2 cellular contexts compared by ENCODE assay signal in the genomic region with DNA sequence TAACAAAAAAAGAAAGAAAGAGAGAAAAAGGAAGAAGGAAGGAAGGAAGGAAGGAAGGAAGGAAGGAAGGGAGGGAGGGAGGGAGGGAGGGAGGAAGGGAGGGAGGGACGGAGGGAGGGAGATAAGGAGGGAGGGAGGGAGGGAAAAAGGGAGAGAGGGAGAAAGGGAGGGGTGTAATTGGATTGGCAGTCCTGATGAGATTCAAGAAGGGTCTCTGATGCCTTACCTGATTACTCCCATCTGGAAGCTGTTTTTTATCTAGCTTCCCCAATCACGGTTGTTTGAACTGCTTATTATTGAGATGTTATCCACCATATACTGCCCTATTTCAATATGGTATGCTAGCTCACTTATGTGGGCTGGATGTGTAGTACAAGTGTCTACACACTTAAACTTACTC.
A peak's percentile ranks its signal among the peaks of the same experiment; 100 is the strongest.
TF ChIP-seq lines count a peak whose summit lies in the region.

No MANE protein-coding gene starts in this region.

TF ChIP-seq in HepG2, 621 proteins besides CTCF, POLR2A, EP300 and RAD21:
- peak; percentile 59 for TF ChIP-seq PCBP2 (optimal IDR thresholded peaks at IDR 0.05; ENCODE audit: low read depth, low read length, poor library complexity, severe bottlenecking)
- TF ChIP-seq HNRNPK (IDR thresholded peaks at IDR 0.05; ENCODE audit: low read depth, low read length, poor library complexity, severe bottlenecking): peak; percentile 34
- TF ChIP-seq RBFOX2 (IDR thresholded peaks at IDR 0.05; ENCODE audit: low read depth, low read length): no peak

TF ChIP-seq in SK-N-SH treated with all-trans-retinoic acid at 6 μM for 48 hours, 23 proteins besides CTCF, POLR2A, EP300 and RAD21:
- TF ChIP-seq TCF4 (CRISPR knock-in tag; IDR thresholded peaks at IDR 0.05; ENCODE audit: borderline replicate concordance) (no peak), ESRRG (CRISPR knock-in tag; IDR thresholded peaks at IDR 0.05) (no peak), ZFP30 (CRISPR knock-in tag; IDR thresholded peaks at IDR 0.05) (no peak), CSDC2 (CRISPR knock-in tag; IDR thresholded peaks at IDR 0.05) (no peak), ZNF8 (CRISPR knock-in tag; IDR thresholded peaks at IDR 0.05) (no peak), ZNF565 (CRISPR knock-in tag; conservative IDR thresholded peaks at IDR 0.05; ENCODE audit: low read depth) (no peak), ZC3H10 (CRISPR knock-in tag; IDR thresholded peaks at IDR 0.05) (no peak)
- TF ChIP-seq, protein P1, sequence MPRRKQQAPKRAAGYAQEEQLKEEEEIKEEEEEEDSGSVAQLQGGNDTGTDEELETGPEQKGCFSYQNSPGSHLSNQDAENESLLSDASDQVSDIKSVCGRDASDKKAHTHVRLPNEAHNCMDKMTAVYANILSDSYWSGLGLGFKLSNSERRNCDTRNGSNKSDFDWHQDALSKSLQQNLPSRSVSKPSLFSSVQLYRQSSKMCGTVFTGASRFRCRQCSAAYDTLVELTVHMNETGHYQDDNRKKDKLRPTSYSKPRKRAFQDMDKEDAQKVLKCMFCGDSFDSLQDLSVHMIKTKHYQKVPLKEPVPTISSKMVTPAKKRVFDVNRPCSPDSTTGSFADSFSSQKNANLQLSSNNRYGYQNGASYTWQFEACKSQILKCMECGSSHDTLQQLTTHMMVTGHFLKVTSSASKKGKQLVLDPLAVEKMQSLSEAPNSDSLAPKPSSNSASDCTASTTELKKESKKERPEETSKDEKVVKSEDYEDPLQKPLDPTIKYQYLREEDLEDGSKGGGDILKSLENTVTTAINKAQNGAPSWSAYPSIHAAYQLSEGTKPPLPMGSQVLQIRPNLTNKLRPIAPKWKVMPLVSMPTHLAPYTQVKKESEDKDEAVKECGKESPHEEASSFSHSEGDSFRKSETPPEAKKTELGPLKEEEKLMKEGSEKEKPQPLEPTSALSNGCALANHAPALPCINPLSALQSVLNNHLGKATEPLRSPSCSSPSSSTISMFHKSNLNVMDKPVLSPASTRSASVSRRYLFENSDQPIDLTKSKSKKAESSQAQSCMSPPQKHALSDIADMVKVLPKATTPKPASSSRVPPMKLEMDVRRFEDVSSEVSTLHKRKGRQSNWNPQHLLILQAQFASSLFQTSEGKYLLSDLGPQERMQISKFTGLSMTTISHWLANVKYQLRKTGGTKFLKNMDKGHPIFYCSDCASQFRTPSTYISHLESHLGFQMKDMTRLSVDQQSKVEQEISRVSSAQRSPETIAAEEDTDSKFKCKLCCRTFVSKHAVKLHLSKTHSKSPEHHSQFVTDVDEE (CRISPR knock-in tag; IDR thresholded peaks at IDR 0.05): no peak
- TF ChIP-seq, protein P2, sequence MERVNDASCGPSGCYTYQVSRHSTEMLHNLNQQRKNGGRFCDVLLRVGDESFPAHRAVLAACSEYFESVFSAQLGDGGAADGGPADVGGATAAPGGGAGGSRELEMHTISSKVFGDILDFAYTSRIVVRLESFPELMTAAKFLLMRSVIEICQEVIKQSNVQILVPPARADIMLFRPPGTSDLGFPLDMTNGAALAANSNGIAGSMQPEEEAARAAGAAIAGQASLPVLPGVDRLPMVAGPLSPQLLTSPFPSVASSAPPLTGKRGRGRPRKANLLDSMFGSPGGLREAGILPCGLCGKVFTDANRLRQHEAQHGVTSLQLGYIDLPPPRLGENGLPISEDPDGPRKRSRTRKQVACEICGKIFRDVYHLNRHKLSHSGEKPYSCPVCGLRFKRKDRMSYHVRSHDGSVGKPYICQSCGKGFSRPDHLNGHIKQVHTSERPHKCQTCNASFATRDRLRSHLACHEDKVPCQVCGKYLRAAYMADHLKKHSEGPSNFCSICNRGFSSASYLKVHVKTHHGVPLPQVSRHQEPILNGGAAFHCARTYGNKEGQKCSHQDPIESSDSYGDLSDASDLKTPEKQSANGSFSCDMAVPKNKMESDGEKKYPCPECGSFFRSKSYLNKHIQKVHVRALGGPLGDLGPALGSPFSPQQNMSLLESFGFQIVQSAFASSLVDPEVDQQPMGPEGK (CRISPR knock-in tag; IDR thresholded peaks at IDR 0.05; ENCODE audit: borderline replicate concordance): no peak
- TF ChIP-seq, protein P3, sequence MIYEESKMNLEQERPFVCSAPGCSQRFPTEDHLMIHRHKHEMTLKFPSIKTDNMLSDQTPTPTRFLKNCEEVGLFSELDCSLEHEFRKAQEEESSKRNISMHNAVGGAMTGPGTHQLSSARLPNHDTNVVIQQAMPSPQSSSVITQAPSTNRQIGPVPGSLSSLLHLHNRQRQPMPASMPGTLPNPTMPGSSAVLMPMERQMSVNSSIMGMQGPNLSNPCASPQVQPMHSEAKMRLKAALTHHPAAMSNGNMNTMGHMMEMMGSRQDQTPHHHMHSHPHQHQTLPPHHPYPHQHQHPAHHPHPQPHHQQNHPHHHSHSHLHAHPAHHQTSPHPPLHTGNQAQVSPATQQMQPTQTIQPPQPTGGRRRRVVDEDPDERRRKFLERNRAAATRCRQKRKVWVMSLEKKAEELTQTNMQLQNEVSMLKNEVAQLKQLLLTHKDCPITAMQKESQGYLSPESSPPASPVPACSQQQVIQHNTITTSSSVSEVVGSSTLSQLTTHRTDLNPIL (CRISPR knock-in tag; IDR thresholded peaks at IDR 0.05; ENCODE audit: low read depth): no peak
- TF ChIP-seq, protein P4, sequence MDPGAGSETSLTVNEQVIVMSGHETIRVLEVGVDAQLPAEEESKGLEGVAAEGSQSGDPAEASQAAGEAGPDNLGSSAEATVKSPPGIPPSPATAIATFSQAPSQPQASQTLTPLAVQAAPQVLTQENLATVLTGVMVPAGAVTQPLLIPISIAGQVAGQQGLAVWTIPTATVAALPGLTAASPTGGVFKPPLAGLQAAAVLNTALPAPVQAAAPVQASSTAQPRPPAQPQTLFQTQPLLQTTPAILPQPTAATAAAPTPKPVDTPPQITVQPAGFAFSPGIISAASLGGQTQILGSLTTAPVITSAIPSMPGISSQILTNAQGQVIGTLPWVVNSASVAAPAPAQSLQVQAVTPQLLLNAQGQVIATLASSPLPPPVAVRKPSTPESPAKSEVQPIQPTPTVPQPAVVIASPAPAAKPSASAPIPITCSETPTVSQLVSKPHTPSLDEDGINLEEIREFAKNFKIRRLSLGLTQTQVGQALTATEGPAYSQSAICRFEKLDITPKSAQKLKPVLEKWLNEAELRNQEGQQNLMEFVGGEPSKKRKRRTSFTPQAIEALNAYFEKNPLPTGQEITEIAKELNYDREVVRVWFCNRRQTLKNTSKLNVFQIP (CRISPR knock-in tag; IDR thresholded peaks at IDR 0.05; ENCODE audit: borderline replicate concordance, low read depth): no peak
